ENCODE assay signal across 21 cellular contexts in genomic region chr1:20179369-20180172, GRCh38. TPM values are rescaled to one million over a fixed set of nuclear protein-coding genes. Genes with fewer than 3 reads are reported as not detected.
"Had no signal": no experiment of that assay in that cellular context is flagged by ENCODE, and none has a peak within 500 bp of the region (broad histone marks: within the 10 kb centered on the region; RNA-seq: fewer than 3 reads in every experiment).

No MANE protein-coding gene starts in this region.

- H3K36me3 ChIP-seq: brain microvascular endothelial cell, right atrium auricular region, suprapubic skin, upper lobe of left lung had no signal

- DNase-seq: activated CD4-positive, alpha-beta T cell treated with anti-CD3 and anti-CD28 coated beads for 48 hours; activated CD4-positive, CD25-positive, alpha-beta regulatory T cell; activated CD8-positive, alpha-beta T cell treated with anti-CD3 and anti-CD28 coated beads, Interleukin-2, amount 10 ng/mL, durations not matched to agents 7 days and 5 days; activated naive CD4-positive, alpha-beta T cell treated with anti-CD3 and anti-CD28 coated beads, Interleukin-2, amount 10 ng/mL, durations not matched to agents 7 days and 5 days; activated T-cell treated with anti-CD3 and anti-CD28 coated beads, Interleukin-2, amount 50 U/mL, for 24 hours; brain microvascular endothelial cell; cortex of kidney; naive thymus-derived CD4-positive, alpha-beta T cell; stimulated activated CD4-positive, alpha-beta T cell treated with anti-CD3 and anti-CD28 coated beads, Interleukin-2, amount 100 ng/mL, for 48 hours; T-helper 1 cell; T1000; upper lobe of left lung had no signal

- H3K4me1 ChIP-seq: right atrium auricular region, suprapubic skin, upper lobe of left lung had no signal

- H3K4me3 Mint-ChIP-seq: activated CD8-positive, alpha-beta T cell treated with anti-CD3 and anti-CD28 coated beads, Interleukin-2, amount 10 ng/mL, durations not matched to agents 7 days and 5 days; activated naive CD4-positive, alpha-beta T cell treated with anti-CD3 and anti-CD28 coated beads, Interleukin-2, amount 10 ng/mL, durations not matched to agents 7 days and 5 days; activated T-cell treated with anti-CD3 and anti-CD28 coated beads, Interleukin-2, amount 50 U/mL, for 24 hours; memory B cell; naive thymus-derived CD4-positive, alpha-beta T cell; stimulated activated naive CD8-positive, alpha-beta T cell treated with anti-CD3 and anti-CD28 coated beads, Interleukin-15, Interleukin-2, amounts not matched to agents 100 ng/mL and 50 ng/mL, for 24 hours had no signal

- H3K9me3 ChIP-seq: right atrium auricular region, suprapubic skin, upper lobe of left lung had no signal

- H3K27ac Mint-ChIP-seq: activated CD8-positive, alpha-beta T cell treated with anti-CD3 and anti-CD28 coated beads, Interleukin-2, amount 10 ng/mL, durations not matched to agents 7 days and 5 days; activated naive CD4-positive, alpha-beta T cell treated with anti-CD3 and anti-CD28 coated beads, Interleukin-2, amount 10 ng/mL, durations not matched to agents 7 days and 5 days; activated T-cell treated with anti-CD3 and anti-CD28 coated beads, Interleukin-2, amount 50 U/mL, for 24 hours; memory B cell; stimulated activated naive CD8-positive, alpha-beta T cell treated with anti-CD3 and anti-CD28 coated beads, Interleukin-15, Interleukin-2, amounts not matched to agents 100 ng/mL and 50 ng/mL, for 24 hours had no signal

- H3K4me3 ChIP-seq: right atrium auricular region, suprapubic skin, upper lobe of left lung had no signal

- H3K27me3 ChIP-seq: brain microvascular endothelial cell, right atrium auricular region, upper lobe of left lung had no signal

- H3K27ac ChIP-seq: brain microvascular endothelial cell, right atrium auricular region, suprapubic skin, upper lobe of left lung had no signal

- ATAC-seq: activated CD8-positive, alpha-beta T cell treated with anti-CD3 and anti-CD28 coated beads, Interleukin-2, amount 10 ng/mL, durations not matched to agents 7 days and 5 days; naive thymus-derived CD4-positive, alpha-beta T cell; SK-N-SH treated with all-trans-retinoic acid at 6 μM for 48 hours had no signal

RNA-seq across cellular contexts. Expression of gene PLA2G2C, which starts 6.7 kb away (rescaled TPM):
- total RNA-seq: activated CD8-positive, alpha-beta T cell treated with anti-CD3 and anti-CD28 coated beads, Interleukin-2, amount 10 ng/mL, durations not matched to agents 7 days and 5 days; liver; right atrium auricular region; skeletal muscle tissue; suprapubic skin had no signal
- polyA plus RNA-seq: aorta; liver; naive thymus-derived CD4-positive, alpha-beta T cell had no signal

RNA-seq across cellular contexts. Expression of gene PLA2G2F, which starts 40.4 kb away (rescaled TPM):
- total RNA-seq: activated CD8-positive, alpha-beta T cell treated with anti-CD3 and anti-CD28 coated beads, Interleukin-2, amount 10 ng/mL, durations not matched to agents 7 days and 5 days; aorta; mononuclear cell; naive thymus-derived CD4-positive, alpha-beta T cell; right atrium auricular region; skeletal muscle tissue; upper lobe of left lung had no signal
- polyA plus RNA-seq: liver; naive thymus-derived CD4-positive, alpha-beta T cell had no signal
